Comparison of ENCODE assay signal across 8 cellular contexts in genomic region chr12:62260733-62261683, GRCh38. TPM values are rescaled to one million over a fixed set of nuclear protein-coding genes. Genes with fewer than 3 reads are reported as not detected.
A peak's percentile ranks its signal among the peaks of the same experiment; 100 is the strongest.
DNase-seq lines count a peak whose midpoint lies in the region; ATAC-seq, FAIRE-seq and TF ChIP-seq lines count a peak whose summit lies in the region.

No MANE protein-coding gene starts in this region.

- H3K36me3 Mint-ChIP-seq in CD4-positive, alpha-beta memory T cell = peaks cover 11 to 24% of the 10 kb centered on the region in 2 donors
- peaks cover 13% of the 10 kb centered on the region for H3K36me3 Mint-ChIP-seq in activated naive CD4-positive, alpha-beta T cell treated with anti-CD3 and anti-CD28 coated beads, Interleukin-2, amount 50 U/mL, for 24 hours

- intact Hi-C loops in CD4-positive, alpha-beta memory T cell (cut with micrococcal nuclease) = loop anchor here (1.0 to 10.0 kb wide), 7 partner anchors 36 to 1519 kb away; partner anchors contain the start of gene MON2
- intact Hi-C loops in head of caudate nucleus (cut with DNase I) (no loop called here), ovary (cut with DNase I) (no loop called here), vagina (cut with DNase I) (no loop called here)

- H3K27me3 Mint-ChIP-seq in CD4-positive, alpha-beta memory T cell = no peaks in the 10 kb centered on the region
- H3K27me3 Mint-ChIP-seq in activated naive CD4-positive, alpha-beta T cell treated with anti-CD3 and anti-CD28 coated beads, Interleukin-2, amount 50 U/mL, for 24 hours = no peaks in the 10 kb centered on the region

- H3K4me3 Mint-ChIP-seq in CD4-positive, alpha-beta memory T cell = peak overlapping the region; percentile 93 to 100 (median 98)
- H3K4me3 Mint-ChIP-seq in activated naive CD4-positive, alpha-beta T cell treated with anti-CD3 and anti-CD28 coated beads, Interleukin-2, amount 50 U/mL, for 24 hours = peak overlapping the region; percentile 99

- no peaks in the 10 kb centered on the region for H3K9me3 ChIP-seq in CD4-positive, alpha-beta memory T cell (ENCODE audit: control insufficient read depth in 1 of 2, low read length in 2 of 2)
- H3K9me3 ChIP-seq in ovary = no peaks in the 10 kb centered on the region
- H3K9me3 ChIP-seq in vagina = no peaks in the 10 kb centered on the region

- H3K27ac Mint-ChIP-seq in CD4-positive, alpha-beta memory T cell = peak overlapping the region; percentile 95 to 100 (median 99)
- H3K27ac Mint-ChIP-seq in activated naive CD4-positive, alpha-beta T cell treated with anti-CD3 and anti-CD28 coated beads, Interleukin-2, amount 50 U/mL, for 24 hours = peak overlapping the region; percentile 100

- DNase-seq in CD4-positive, alpha-beta memory T cell = peak; percentile 71 to 81 (median 77)
- DNase-seq in RCC 7860 (ENCODE audit: low spot score) = peak; percentile 34
- DNase-seq in head of caudate nucleus = peak in 36 of 42 donors; percentile 12 to 74 (median 45)
- no peak for DNase-seq in ovary
- DNase-seq in vagina (ENCODE audit: extremely low spot score in 2 of 2) = no peak

- H3K4me1 Mint-ChIP-seq in CD4-positive, alpha-beta memory T cell = peaks cover 37 to 84% (median 48%) of the 10 kb centered on the region in 4 donors
- H3K4me1 Mint-ChIP-seq in activated naive CD4-positive, alpha-beta T cell treated with anti-CD3 and anti-CD28 coated beads, Interleukin-2, amount 50 U/mL, for 24 hours = peaks cover 64% of the 10 kb centered on the region

- peaks cover 79% of the 10 kb centered on the region for H3K4me1 ChIP-seq in CD4-positive, alpha-beta memory T cell (ENCODE audit: insufficient read depth, low read length)
- H3K4me1 ChIP-seq in ovary (ENCODE audit: insufficient read depth) (peaks cover 10% of the 10 kb centered on the region), vagina (peaks cover 54% of the 10 kb centered on the region)

- FAIRE-seq in RCC 7860 (lab: Jason Lieb, UNC) = no peak

- TF ChIP-seq CTCF in ovary (IDR thresholded peaks at IDR 0.05) = no peak
- TF ChIP-seq CTCF in vagina (IDR thresholded peaks at IDR 0.05) = no peak

- peak overlapping the region; percentile 90 for H3K27ac ChIP-seq in CD4-positive, alpha-beta memory T cell (ENCODE audit: low read depth, low read length)
- H3K27ac ChIP-seq in ovary (peak overlapping the region; percentile 88 to 91), vagina (peak overlapping the region; percentile 95)

- POLR2A ChIA-PET in CD4-positive, alpha-beta memory T cell (lab: Charles Lee; ENCODE audit: partially characterized antibody) = interaction anchor here (1.2 to 3.7 kb wide), 7 partner anchors 13 to 205 kb away, joined by 3 to 23 read pairs (median 6); partner anchors contain the start of gene MON2

- 2% methylated on average over 26 of the region's 26 CpGs for WGBS in ovary, 3 donors

- CTCF ChIA-PET in CD4-positive, alpha-beta memory T cell (lab: Charles Lee; ENCODE audit: partially characterized antibody) = no interaction called here

- peak; percentile 38 for ATAC-seq in GM19397 (IDR thresholded peaks at IDR 0.05; ENCODE audit: unreplicated experiment)
- peak; percentile 35 for ATAC-seq in HG03469 (IDR thresholded peaks at IDR 0.05; ENCODE audit: unreplicated experiment)

- TF ChIP-seq EP300 in ovary (IDR thresholded peaks at IDR 0.05) = no peak

- no peak for TF ChIP-seq POLR2A in ovary (IDR thresholded peaks at IDR 0.05)
- TF ChIP-seq POLR2A in vagina (IDR thresholded peaks at IDR 0.05) = no peak

- H3K9me3 Mint-ChIP-seq in CD4-positive, alpha-beta memory T cell = peaks cover 0 to 2% (median 0%) of the 10 kb centered on the region in 8 donors
- H3K9me3 Mint-ChIP-seq in activated naive CD4-positive, alpha-beta T cell treated with anti-CD3 and anti-CD28 coated beads, Interleukin-2, amount 50 U/mL, for 24 hours = no peaks in the 10 kb centered on the region

- H3K36me3 ChIP-seq in CD4-positive, alpha-beta memory T cell (ENCODE audit: insufficient read depth, low read length) = no peaks in the 10 kb centered on the region
- H3K36me3 ChIP-seq in ovary (no peaks in the 10 kb centered on the region), vagina (no peaks in the 10 kb centered on the region)

- H3K4me3 ChIP-seq in CD4-positive, alpha-beta memory T cell (ENCODE audit: low read length in 2 of 2) = peak overlapping the region; percentile 82 to 94
- H3K4me3 ChIP-seq in ovary (peak overlapping the region; percentile 100), vagina (peak overlapping the region; percentile 94 to 98)

- H3K27me3 ChIP-seq in CD4-positive, alpha-beta memory T cell (ENCODE audit: insufficient read depth, low read length) = no peaks in the 10 kb centered on the region
- H3K27me3 ChIP-seq in ovary (no peaks in the 10 kb centered on the region), vagina (no peaks in the 10 kb centered on the region)

RNA-seq across cellular contexts. Expression of gene USP15, which starts 0.8 kb away (rescaled TPM):
- total RNA-seq in CD4-positive, alpha-beta memory T cell = 100 to 1,000 TPM; 150 to 156 TPM
- 10 to 100 TPM; 79.1 to 87.4 TPM for polyA plus RNA-seq in CD4-positive, alpha-beta memory T cell
- total RNA-seq in ovary (100 to 1,000 TPM in 1 of 7 donors, 10 to 100 TPM in 6; 46.6 to 152 (median 62.9) TPM), vagina (74.2 TPM)
- polyA plus RNA-seq in ovary = 10 to 100 TPM; 35.7 to 36.2 TPM

Comparison
In these comparisons a context has a peak if more than half of its experiments do, and no peak if none do; other contexts are left out.
1. DNase-seq: peak in CD4-positive, alpha-beta memory T cell (5 of 5), RCC 7860 (single experiment) and head of caudate nucleus (36 of 42); none in ovary (0 of 5) and vagina (0 of 2).
2. Peak in every context shown above with its lines, with median percentiles within 50 percentile points of each other: H3K27ac ChIP-seq and H3K4me3 ChIP-seq.